In the genomic region with DNA sequence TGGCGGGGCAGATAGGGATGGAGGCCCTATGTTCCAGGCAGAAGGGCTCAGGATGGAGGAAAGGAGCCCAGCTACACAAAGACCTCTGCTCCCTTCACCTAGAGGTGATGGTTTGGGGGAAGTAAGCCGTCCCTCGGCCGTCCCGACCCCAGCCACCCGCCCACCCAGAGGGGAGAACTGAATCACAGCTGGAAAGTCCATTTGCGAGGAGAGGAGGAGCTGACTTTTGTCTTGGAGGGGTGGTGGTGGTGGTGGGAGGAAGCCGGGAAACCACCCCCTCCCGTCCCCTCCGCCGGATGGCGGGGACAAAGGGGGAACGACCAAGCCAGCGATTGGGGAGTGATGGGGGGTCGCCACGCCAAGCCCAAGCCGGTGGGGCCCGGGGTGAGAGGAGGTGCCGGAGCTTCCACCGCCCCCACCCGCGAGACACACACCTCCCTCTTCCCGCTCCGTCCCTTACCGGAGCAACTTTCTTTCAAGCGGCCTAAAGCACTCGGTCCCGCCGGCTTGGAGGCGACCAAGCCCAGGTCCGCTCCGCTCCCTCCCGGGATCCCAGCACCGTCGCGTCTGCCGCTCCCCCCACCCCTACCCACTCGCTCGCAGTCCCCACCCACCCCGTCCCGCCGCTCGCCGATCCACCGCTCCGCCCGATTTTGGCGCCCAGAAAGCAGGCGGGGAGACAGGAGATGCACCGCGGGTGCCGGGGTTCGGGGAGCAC, we compare ENCODE assay signal across 8 cellular contexts. TPM values are rescaled to one million over a fixed set of nuclear protein-coding genes. Genes with fewer than 3 reads are reported as not detected.
DNase-seq lines count a peak whose midpoint lies in the region; ATAC-seq and TF ChIP-seq lines count a peak whose summit lies in the region.

No MANE protein-coding gene starts in this region.

- no peak for ATAC-seq in GM18858 (IDR thresholded peaks at IDR 0.05; ENCODE audit: unreplicated experiment)

- H3K27ac ChIP-seq in SK-N-SH (ENCODE audit: low read depth in 2 of 2, low read length in 1 of 2): peak overlapping the region; percentile 87 to 93

- H3K9me3 ChIP-seq in SK-N-SH: no peaks in the 10 kb centered on the region

- H3K9me2 ChIP-seq in SK-N-SH: no peaks in the 10 kb centered on the region

- CTCF ChIA-PET in SK-N-SH (lab: Yijun Ruan, JAX): interaction anchor here (0.8 to 4.2 kb wide), 16 partner anchors 8 to 118 kb away, joined by 3 to 44 read pairs (median 4); partner anchors contain the start of genes KHDC4 and SSR2

- no peak for TF ChIP-seq RAD21 in SK-N-SH (IDR thresholded peaks at IDR 0.05; ENCODE audit: low read length)

- DNase-seq in NCI-H146 (lab: John Stamatoyannopoulos, UW) (peak; percentile 35), NCI-H146 treated with DMSO at 0.1 percent for 48 hours (lab: John Stamatoyannopoulos, UW; ENCODE audit: unreplicated experiment) (no peak), SK-N-SH (peak; percentile 89), astrocyte of the cerebellum (ENCODE audit: low read depth) (no peak), iPS-NIHi11 (ENCODE audit: low spot score) (peak; percentile 69), midbrain (lab: John Stamatoyannopoulos, UW) (no peak)
- DNase-seq in stimulated activated CD4-positive, alpha-beta T cell treated with anti-CD3 and anti-CD28 coated beads, Interleukin-15, amount 100 ng/mL, for 24 hours: peak; percentile 83

- H3K27me3 ChIP-seq in SK-N-SH (ENCODE audit: insufficient read depth): no peaks in the 10 kb centered on the region

- TF ChIP-seq EP300 in SK-N-SH (IDR thresholded peaks at IDR 0.05; ENCODE audit: borderline replicate concordance in 1 of 2, low read depth in 1 of 2, low read length in 1 of 2): no peak

- no peak for TF ChIP-seq CTCF in SK-N-SH (IDR thresholded peaks at IDR 0.05)
- TF ChIP-seq CTCF in astrocyte of the cerebellum (IDR thresholded peaks at IDR 0.05; ENCODE audit: low read depth, low read length, missing control alignments): no peak

- peaks cover 42% of the 10 kb centered on the region for H4K20me1 ChIP-seq in SK-N-SH (ENCODE audit: insufficient read depth)

- peak overlapping the region; percentile 96 for H3K9ac ChIP-seq in SK-N-SH

- H3F3A ChIP-seq in SK-N-SH (replicated peaks; ENCODE audit: insufficient read depth): peaks cover 27% of the 10 kb centered on the region

- H3K4me1 ChIP-seq in SK-N-SH (ENCODE audit: control insufficient read depth in 1 of 2, insufficient read depth in 2 of 2, low read depth in 1 of 2, low read length in 1 of 2): peaks cover 42 to 53% of the 10 kb centered on the region in 2 experiments

- peaks cover 0 to 3% of the 10 kb centered on the region in 2 experiments for H3K36me3 ChIP-seq in SK-N-SH (replicated peaks in 1 of 2; ENCODE audit: control insufficient read depth in 1 of 2, insufficient read depth in 2 of 2, low read length in 1 of 2)

- POLR2A ChIA-PET in SK-N-SH (lab: Yijun Ruan, JAX): interaction anchor here (0.6 to 2.5 kb wide), 8 partner anchors 9 to 291 kb away, joined by 3 to 12 read pairs (median 4); partner anchors contain the start of gene KHDC4

- peaks cover 97% of the 10 kb centered on the region for H3K79me2 ChIP-seq in SK-N-SH (ENCODE audit: insufficient read depth)

- in situ Hi-C loops in astrocyte of the cerebellum (cut with HindIII; ENCODE audit: low sequenced_read_pairs): no loop called here

- H3K4me3 ChIP-seq in SK-N-SH (ENCODE audit: low read depth in 2 of 2, low read length in 1 of 2) (peak overlapping the region; percentile 88 to 91), astrocyte of the cerebellum (ENCODE audit: low read depth, low read length) (peak overlapping the region; percentile 89)

- peak overlapping the region; percentile 88 for H3K4me2 ChIP-seq in SK-N-SH

- WGBS in SK-N-SH (ENCODE audit: low lambda C conversion rate): 3% methylated on average over 27 of the region's 53 CpGs

- H2AFZ ChIP-seq in SK-N-SH (ENCODE audit: low read depth): no peak overlapping the region

TF ChIP-seq in SK-N-SH, 30 proteins besides CTCF, POLR2A, EP300 and RAD21:
- no peak for TF ChIP-seq YY1 (IDR thresholded peaks at IDR 0.05; ENCODE audit: low read depth)
- no peak for TF ChIP-seq CHD2 (IDR thresholded peaks at IDR 0.05; ENCODE audit: low read length, partially characterized antibody)
- no peak for TF ChIP-seq EZH2phosphoT487 (IDR thresholded peaks at IDR 0.05; ENCODE audit: borderline replicate concordance, low read depth)
- TF ChIP-seq MEF2A (IDR thresholded peaks at IDR 0.05; ENCODE audit: borderline replicate concordance, low read depth): no peak
- TF ChIP-seq GATA2 (CRISPR knock-in tag; IDR thresholded peaks at IDR 0.05): no peak
- 0 out of 2 replicates have a peak, but pooled peaks have one; percentile 15 for TF ChIP-seq MXI1 (IDR thresholded peaks at IDR 0.05; ENCODE audit: low read depth, low read length)
- TF ChIP-seq, protein P1, sequence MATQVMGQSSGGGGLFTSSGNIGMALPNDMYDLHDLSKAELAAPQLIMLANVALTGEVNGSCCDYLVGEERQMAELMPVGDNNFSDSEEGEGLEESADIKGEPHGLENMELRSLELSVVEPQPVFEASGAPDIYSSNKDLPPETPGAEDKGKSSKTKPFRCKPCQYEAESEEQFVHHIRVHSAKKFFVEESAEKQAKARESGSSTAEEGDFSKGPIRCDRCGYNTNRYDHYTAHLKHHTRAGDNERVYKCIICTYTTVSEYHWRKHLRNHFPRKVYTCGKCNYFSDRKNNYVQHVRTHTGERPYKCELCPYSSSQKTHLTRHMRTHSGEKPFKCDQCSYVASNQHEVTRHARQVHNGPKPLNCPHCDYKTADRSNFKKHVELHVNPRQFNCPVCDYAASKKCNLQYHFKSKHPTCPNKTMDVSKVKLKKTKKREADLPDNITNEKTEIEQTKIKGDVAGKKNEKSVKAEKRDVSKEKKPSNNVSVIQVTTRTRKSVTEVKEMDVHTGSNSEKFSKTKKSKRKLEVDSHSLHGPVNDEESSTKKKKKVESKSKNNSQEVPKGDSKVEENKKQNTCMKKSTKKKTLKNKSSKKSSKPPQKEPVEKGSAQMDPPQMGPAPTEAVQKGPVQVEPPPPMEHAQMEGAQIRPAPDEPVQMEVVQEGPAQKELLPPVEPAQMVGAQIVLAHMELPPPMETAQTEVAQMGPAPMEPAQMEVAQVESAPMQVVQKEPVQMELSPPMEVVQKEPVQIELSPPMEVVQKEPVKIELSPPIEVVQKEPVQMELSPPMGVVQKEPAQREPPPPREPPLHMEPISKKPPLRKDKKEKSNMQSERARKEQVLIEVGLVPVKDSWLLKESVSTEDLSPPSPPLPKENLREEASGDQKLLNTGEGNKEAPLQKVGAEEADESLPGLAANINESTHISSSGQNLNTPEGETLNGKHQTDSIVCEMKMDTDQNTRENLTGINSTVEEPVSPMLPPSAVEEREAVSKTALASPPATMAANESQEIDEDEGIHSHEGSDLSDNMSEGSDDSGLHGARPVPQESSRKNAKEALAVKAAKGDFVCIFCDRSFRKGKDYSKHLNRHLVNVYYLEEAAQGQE (IDR thresholded peaks at IDR 0.05; ENCODE audit: low read depth, low read length): no peak

RNA-seq across cellular contexts. Expression of gene ARHGEF2, which starts 0.6 kb away (rescaled TPM):
- polyA plus RNA-seq in SK-N-SH (2012; rRNA removed): 32.4 and 50.8 TPM in 2 replicates
- polyA plus RNA-seq in SK-N-SH (2012; cell fraction: cytosol; rRNA removed): 36.5 and 37.6 TPM in 2 replicates
- 165 and 188 TPM in 2 replicates for polyA plus RNA-seq in SK-N-SH (2012; cell fraction: nucleus; rRNA removed)

RNA-seq across cellular contexts. Expression of gene RXFP4, which starts 36.3 kb away (rescaled TPM):
- not detected in 2 replicates for polyA plus RNA-seq in SK-N-SH (2012; rRNA removed)
- not detected in 2 replicates for polyA plus RNA-seq in SK-N-SH (2012; cell fraction: cytosol; rRNA removed)
- polyA plus RNA-seq in SK-N-SH (2012; cell fraction: nucleus; rRNA removed): not detected in 2 replicates

RNA-seq across cellular contexts. Expression of gene SSR2, which starts 43.0 kb away (rescaled TPM):
- polyA plus RNA-seq in SK-N-SH (2012; rRNA removed): 1,136 and 1,763 TPM in 2 replicates
- polyA plus RNA-seq in SK-N-SH (2012; cell fraction: cytosol; rRNA removed): 1,047 and 1,419 TPM in 2 replicates
- polyA plus RNA-seq in SK-N-SH (2012; cell fraction: nucleus; rRNA removed): 443 and 564 TPM in 2 replicates

RNA-seq across cellular contexts. Expression of gene KHDC4, which starts 43.6 kb away (rescaled TPM):
- 43.1 and 94.4 TPM in 2 replicates for polyA plus RNA-seq in SK-N-SH (2012; rRNA removed)
- 24.6 and 27.2 TPM in 2 replicates for polyA plus RNA-seq in SK-N-SH (2012; cell fraction: cytosol; rRNA removed)
- 176 and 362 TPM in 2 replicates for polyA plus RNA-seq in SK-N-SH (2012; cell fraction: nucleus; rRNA removed)

Comparison
In these comparisons a context has a peak if more than half of its experiments do, and no peak if none do; other contexts are left out.
1. DNase-seq: peak in NCI-H146 (single experiment), SK-N-SH (single experiment), iPS-NIHi11 (single experiment) and stimulated activated CD4-positive, alpha-beta T cell treated with anti-CD3 and anti-CD28 coated beads, Interleukin-15, amount 100 ng/mL, for 24 hours (single experiment); none in NCI-H146 treated with DMSO at 0.1 percent for 48 hours (single experiment), astrocyte of the cerebellum (single experiment) and midbrain (single experiment).